ENCODE assay signal across 8 cellular contexts in the genomic region with DNA sequence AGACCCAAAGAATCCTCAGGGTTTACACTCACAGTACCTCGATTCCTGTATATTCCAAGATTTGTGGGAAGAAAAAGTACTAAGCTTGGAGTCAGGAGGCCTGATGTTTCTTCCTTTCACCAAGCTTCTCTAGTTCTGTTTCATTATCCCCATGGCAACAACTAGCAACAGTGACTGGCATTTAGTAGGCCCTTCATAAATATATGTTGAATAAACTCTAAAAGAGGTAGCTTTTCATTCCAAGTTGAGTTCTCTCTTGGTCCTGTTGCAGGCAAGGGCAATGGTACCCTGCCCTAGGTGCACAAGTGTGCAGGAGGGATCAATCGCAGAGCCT. TPM values are rescaled to one million over a fixed set of nuclear protein-coding genes. Genes with fewer than 3 reads are reported as not detected.
DNase-seq lines count a peak whose midpoint lies in the region; ATAC-seq and TF ChIP-seq lines count a peak whose summit lies in the region.

No MANE protein-coding gene starts in this region.

- no peaks in the 10 kb centered on the region for H3K9me3 Mint-ChIP-seq in T-helper 2 cell treated with Interferon-gamma antibody and Interleukin-4, amounts not matched to agents 5 μg/mL and 100 μg/mL, for 36 hours
- no peaks in the 10 kb centered on the region for H3K9me3 Mint-ChIP-seq in progenitor cell of endocrine pancreas (ENCODE audit: low read depth)

- H3K27me3 ChIP-seq in H7 (ENCODE audit: control insufficient read depth, insufficient read depth, low read length), result no peaks in the 10 kb centered on the region

- peak overlapping the region; percentile 89 for H3K4me3 ChIP-seq in H7 (ENCODE audit: insufficient read depth, low read depth, low read length)

- H3K4me1 Mint-ChIP-seq in T-helper 2 cell treated with Interferon-gamma antibody and Interleukin-4, amounts not matched to agents 5 μg/mL and 100 μg/mL, for 36 hours (ENCODE audit: low read depth), result peaks cover 37% of the 10 kb centered on the region
- H3K4me1 Mint-ChIP-seq in progenitor cell of endocrine pancreas (ENCODE audit: low read depth), result peaks cover 34% of the 10 kb centered on the region

- no peak for TF ChIP-seq CTCF in progenitor cell of endocrine pancreas (IDR thresholded peaks at IDR 0.05; ENCODE audit: unreplicated experiment)

- no peaks in the 10 kb centered on the region for H3K27me3 Mint-ChIP-seq in T-helper 2 cell treated with Interferon-gamma antibody and Interleukin-4, amounts not matched to agents 5 μg/mL and 100 μg/mL, for 36 hours (ENCODE audit: low read depth)
- H3K27me3 Mint-ChIP-seq in progenitor cell of endocrine pancreas, result no peaks in the 10 kb centered on the region

- ATAC-seq in HG03045 (IDR thresholded peaks at IDR 0.05; ENCODE audit: unreplicated experiment) (no peak), HG02588 (IDR thresholded peaks at IDR 0.05; ENCODE audit: unreplicated experiment) (no peak), HG03342 (IDR thresholded peaks at IDR 0.05; ENCODE audit: unreplicated experiment) (no peak)

- peaks cover 12% of the 10 kb centered on the region for H3K36me3 ChIP-seq in H7 (replicated peaks; ENCODE audit: control insufficient read depth, insufficient read depth, low read length)

- DNase-seq in AG20443 (ENCODE audit: low spot score) (peak; percentile 45), H7 (no peak), fibroblast of peridontal ligament (ENCODE audit: extremely low read depth) (peak; percentile 72), progenitor cell of endocrine pancreas (ENCODE audit: low spot score, unreplicated experiment) (no peak)
- no peak for DNase-seq in T-helper 2 cell treated with Interferon-gamma antibody and Interleukin-4, amounts not matched to agents 5 μg/mL and 100 μg/mL, for 36 hours (ENCODE audit: low spot score)

- H3K27ac Mint-ChIP-seq in T-helper 2 cell treated with Interferon-gamma antibody and Interleukin-4, amounts not matched to agents 5 μg/mL and 100 μg/mL, for 36 hours, result peak overlapping the region; percentile 97
- H3K27ac Mint-ChIP-seq in progenitor cell of endocrine pancreas, result peak overlapping the region; percentile 96

- peak overlapping the region; percentile 94 for H3K4me3 Mint-ChIP-seq in T-helper 2 cell treated with Interferon-gamma antibody and Interleukin-4, amounts not matched to agents 5 μg/mL and 100 μg/mL, for 36 hours
- peak overlapping the region; percentile 91 for H3K4me3 Mint-ChIP-seq in progenitor cell of endocrine pancreas (ENCODE audit: low read depth)

- peaks cover 29% of the 10 kb centered on the region for H3K36me3 Mint-ChIP-seq in T-helper 2 cell treated with Interferon-gamma antibody and Interleukin-4, amounts not matched to agents 5 μg/mL and 100 μg/mL, for 36 hours (ENCODE audit: low read depth)
- peaks cover 11% of the 10 kb centered on the region for H3K36me3 Mint-ChIP-seq in progenitor cell of endocrine pancreas (ENCODE audit: insufficient read depth)

RNA-seq across cellular contexts. Expression of a gene that starts 0.5 kb away (rescaled TPM):
- 65.4 and 67.2 TPM in 2 replicates for total RNA-seq in H7 (2014; rRNA removed; shearing (Covaris generic))
- 94.1 and 100 TPM in 2 replicates for total RNA-seq in progenitor cell of endocrine pancreas

RNA-seq across cellular contexts. Expression of a gene that starts 15.1 kb away (rescaled TPM):
- 162 and 249 TPM in 2 replicates for total RNA-seq in H7 (2014; rRNA removed; shearing (Covaris generic))
- total RNA-seq in progenitor cell of endocrine pancreas, result 40.2 and 45.1 TPM in 2 replicates

RNA-seq across cellular contexts. Expression of a gene that starts 37.0 kb away (rescaled TPM):
- 62.3 and 98.0 TPM in 2 replicates for total RNA-seq in H7 (2014; rRNA removed; shearing (Covaris generic))
- 128 and 133 TPM in 2 replicates for total RNA-seq in progenitor cell of endocrine pancreas

Comparison
In these comparisons a context has a peak if more than half of its experiments do, and no peak if none do; other contexts are left out.
1. DNase-seq: peak in AG20443 (single experiment) and fibroblast of peridontal ligament (single experiment); none in H7 (single experiment), T-helper 2 cell treated with Interferon-gamma antibody and Interleukin-4, amounts not matched to agents 5 μg/mL and 100 μg/mL, for 36 hours (single experiment) and progenitor cell of endocrine pancreas (single experiment).